Comparison of ENCODE assay signal across 17 cellular contexts in the genomic region with DNA sequence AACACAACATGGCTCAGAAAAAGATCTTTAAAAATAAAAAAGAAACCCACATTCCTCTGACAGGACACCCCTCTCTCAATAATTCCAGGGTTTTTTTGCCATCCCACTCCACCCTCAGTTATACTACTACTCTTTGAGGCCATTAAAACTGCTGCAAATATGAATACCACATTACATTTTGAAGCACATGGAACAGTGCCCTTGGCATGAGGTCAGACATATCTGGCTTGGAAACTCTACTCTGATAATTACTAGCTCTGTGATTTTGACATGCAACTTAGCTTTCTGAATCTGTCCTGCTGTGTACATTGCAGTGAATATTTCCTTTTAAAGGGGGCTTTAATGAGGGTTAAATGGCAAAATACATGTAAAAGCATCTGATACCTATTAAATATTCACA. TPM values are rescaled to one million over a fixed set of nuclear protein-coding genes. Genes with fewer than 3 reads are reported as not detected.
DNase-seq lines count a peak whose midpoint lies in the region; ATAC-seq, FAIRE-seq and TF ChIP-seq lines count a peak whose summit lies in the region.
"Had no signal": no experiment of that assay in that cellular context is flagged by ENCODE, and none has a peak within 500 bp of the region (broad histone marks: within the 10 kb centered on the region; RNA-seq: fewer than 3 reads in every experiment).

No MANE protein-coding gene starts in this region.

- H3K27ac Mint-ChIP-seq in progenitor cell of endocrine pancreas = no peak overlapping the region
- H3K27ac Mint-ChIP-seq in naive thymus-derived CD8-positive, alpha-beta T cell = no peak overlapping the region
- H3K27ac Mint-ChIP-seq: activated naive CD4-positive, alpha-beta T cell treated with anti-CD3 and anti-CD28 coated beads for 36 hours; stimulated activated effector memory CD8-positive, alpha-beta T cell treated with anti-CD3 and anti-CD28 coated beads, Interleukin-12 subunit alpha, Interleukin-12 subunit beta, amount 100 ng/mL, for 72 hours had no signal

- intact Hi-C loops in left ventricle myocardium superior (cut with micrococcal nuclease) = no loop called here

- CTCF ChIA-PET in GM10248 (lab: Yijun Ruan, JAX) = interaction anchor here (0.9 to 1.5 kb wide), 2 partner anchors 8 to 21 kb away, joined by 3 read pairs; no protein-coding TSS in a partner anchor

- H3K9ac ChIP-seq in skeletal muscle satellite cell (ENCODE audit: low read depth, low read length) = peak overlapping the region; percentile 51

- TF ChIP-seq CTCF in coronary artery (IDR thresholded peaks at IDR 0.05) (no peak), progenitor cell of endocrine pancreas (IDR thresholded peaks at IDR 0.05; ENCODE audit: unreplicated experiment) (no peak), GM10248 (IDR thresholded peaks at IDR 0.05; ENCODE audit: control extremely low read depth, extremely low read depth, low read depth, missing control alignments) (no peak)

- peaks cover 3% of the 10 kb centered on the region for H3K36me3 Mint-ChIP-seq in progenitor cell of endocrine pancreas (ENCODE audit: insufficient read depth)
- peaks cover 0 to 2% (median 0%) of the 10 kb centered on the region in 3 donors for H3K36me3 Mint-ChIP-seq in naive thymus-derived CD8-positive, alpha-beta T cell
- H3K36me3 Mint-ChIP-seq: brain; stimulated activated effector memory CD8-positive, alpha-beta T cell treated with anti-CD3 and anti-CD28 coated beads, Interleukin-12 subunit alpha, Interleukin-12 subunit beta, amount 100 ng/mL, for 72 hours had no signal

- no peaks in the 10 kb centered on the region for H3K27me3 Mint-ChIP-seq in progenitor cell of endocrine pancreas
- peaks cover 4 to 16% (median 10%) of the 10 kb centered on the region in 5 donors for H3K27me3 Mint-ChIP-seq in naive thymus-derived CD8-positive, alpha-beta T cell
- H3K27me3 Mint-ChIP-seq: brain had no signal

- H3K9me3 ChIP-seq in skeletal muscle satellite cell (replicated peaks; ENCODE audit: low read length) = no peaks in the 10 kb centered on the region
- H3K9me3 ChIP-seq: neutrophil, SJSA1 had no signal

- no peaks in the 10 kb centered on the region for H3K36me3 ChIP-seq in skeletal muscle satellite cell (ENCODE audit: insufficient read depth, low read length)
- H3K36me3 ChIP-seq: neutrophil, SJSA1 had no signal

- peaks cover 32% of the 10 kb centered on the region for H3K4me1 Mint-ChIP-seq in progenitor cell of endocrine pancreas (ENCODE audit: low read depth)
- peaks cover 0 to 9% (median under 1%) of the 10 kb centered on the region in 4 donors for H3K4me1 Mint-ChIP-seq in naive thymus-derived CD8-positive, alpha-beta T cell
- H3K4me1 Mint-ChIP-seq: stimulated activated effector memory CD8-positive, alpha-beta T cell treated with anti-CD3 and anti-CD28 coated beads, Interleukin-12 subunit alpha, Interleukin-12 subunit beta, amount 100 ng/mL, for 72 hours had no signal

- no peaks in the 10 kb centered on the region for H3K27me3 ChIP-seq in skeletal muscle satellite cell (ENCODE audit: control insufficient read depth, insufficient read depth, low read length)
- H3K27me3 ChIP-seq: SJSA1 had no signal

- FAIRE-seq in H54 (lab: Jason Lieb, UNC) = peak; percentile 77

- no peak for TF ChIP-seq POLR2A in H54 (IDR thresholded peaks at IDR 0.05; ENCODE audit: low read depth, low read length)

- no peak overlapping the region for H3K4me2 ChIP-seq in skeletal muscle satellite cell (ENCODE audit: low read length)

- H3K4me3 ChIP-seq in coronary artery (no peak overlapping the region), skeletal muscle satellite cell (ENCODE audit: low read length) (no peak overlapping the region)
- H3K4me3 ChIP-seq: SJSA1, skin epidermis had no signal

- no peak for DNase-seq in H54 (ENCODE audit: insufficient read length, low spot score)
- DNase-seq in coronary artery (ENCODE audit: low spot score) = no peak
- no peak for DNase-seq in left ventricle myocardium superior
- DNase-seq in progenitor cell of endocrine pancreas (ENCODE audit: low spot score, unreplicated experiment) = no peak
- DNase-seq in GM10248 (ENCODE audit: extremely low spot score) = no peak
- DNase-seq in naive thymus-derived CD8-positive, alpha-beta T cell = no peak
- DNase-seq: activated CD4-positive, alpha-beta T cell treated with anti-CD3 and anti-CD28 coated beads for 4 hours; activated naive CD4-positive, alpha-beta T cell treated with anti-CD3 and anti-CD28 coated beads for 36 hours; effector CD4-positive, alpha-beta T cell; NCI-H345 had no signal

- H3K9me3 Mint-ChIP-seq in progenitor cell of endocrine pancreas (ENCODE audit: low read depth) = no peaks in the 10 kb centered on the region
- peaks cover 0 to 2% (median 0%) of the 10 kb centered on the region in 9 donors for H3K9me3 Mint-ChIP-seq in naive thymus-derived CD8-positive, alpha-beta T cell
- H3K9me3 Mint-ChIP-seq: activated naive CD4-positive, alpha-beta T cell treated with anti-CD3 and anti-CD28 coated beads for 36 hours; brain; stimulated activated effector memory CD8-positive, alpha-beta T cell treated with anti-CD3 and anti-CD28 coated beads, Interleukin-12 subunit alpha, Interleukin-12 subunit beta, amount 100 ng/mL, for 72 hours had no signal

- POLR2A ChIA-PET in GM10248 (lab: Yijun Ruan, JAX) = no interaction called here
- POLR2A ChIA-PET in naive thymus-derived CD8-positive, alpha-beta T cell (lab: Charles Lee) = no interaction called here

- H3K4me3 Mint-ChIP-seq in progenitor cell of endocrine pancreas (ENCODE audit: low read depth) = no peak overlapping the region
- H3K4me3 Mint-ChIP-seq in naive thymus-derived CD8-positive, alpha-beta T cell = no peak overlapping the region
- H3K4me3 Mint-ChIP-seq: activated naive CD4-positive, alpha-beta T cell treated with anti-CD3 and anti-CD28 coated beads for 36 hours; brain; stimulated activated effector memory CD8-positive, alpha-beta T cell treated with anti-CD3 and anti-CD28 coated beads, Interleukin-12 subunit alpha, Interleukin-12 subunit beta, amount 100 ng/mL, for 72 hours had no signal

- peaks cover 68% of the 10 kb centered on the region for H3K4me1 ChIP-seq in skeletal muscle satellite cell (ENCODE audit: control insufficient read depth, insufficient read depth, low read length)

- ATAC-seq in left ventricle myocardium superior = peak; percentile 58
- ATAC-seq in HG02678 (IDR thresholded peaks at IDR 0.05; ENCODE audit: unreplicated experiment) = no peak
- no peak for ATAC-seq in naive thymus-derived CD8-positive, alpha-beta T cell
- ATAC-seq: stimulated activated effector memory CD8-positive, alpha-beta T cell treated with anti-CD3 and anti-CD28 coated beads, Interleukin-12 subunit alpha, Interleukin-12 subunit beta, amount 100 ng/mL, for 72 hours had no signal

- peak overlapping the region; percentile 46 to 76 for H3K27ac ChIP-seq in coronary artery
- H3K27ac ChIP-seq: neutrophil had no signal

RNA-seq across cellular contexts. Expression of a gene that starts 55.3 kb away (rescaled TPM):
- total RNA-seq in left ventricle myocardium superior = 1.1 TPM
- 0.22 and 0.51 TPM in 2 replicates for total RNA-seq in skeletal muscle satellite cell (2012; rRNA removed)
- total RNA-seq in progenitor cell of endocrine pancreas = 16.1 and 20.6 TPM in 2 replicates
- not detected for total RNA-seq in naive thymus-derived CD8-positive, alpha-beta T cell
- not detected for polyA plus RNA-seq in naive thymus-derived CD8-positive, alpha-beta T cell
- total RNA-seq: activated naive CD4-positive, alpha-beta T cell treated with anti-CD3 and anti-CD28 coated beads for 36 hours had no signal
